In genomic region chr1:154705544-154705943, GRCh38 we compare ENCODE assay signal across 9 cellular contexts.
"Had no signal": no experiment of that assay in that cellular context is flagged by ENCODE, and none has a peak within 500 bp of the region (broad histone marks: within the 10 kb centered on the region; RNA-seq: fewer than 3 reads in every experiment).

No MANE protein-coding gene starts in this region.

- H3K4me1 ChIP-seq: HAP-1 had no signal

- H3K4me3 ChIP-seq: GM23248, HAP-1, K562 had no signal

- DNase-seq: GM23248, GOT3, H7, IMR-90, KG1 had no signal

- H3K27ac ChIP-seq: GM23248 had no signal

- ATAC-seq: HCT116, K562 had no signal

- H2AFZ ChIP-seq: GM23248 had no signal

- H3K9me3 ChIP-seq: HAP-1 had no signal

- H3K36me3 ChIP-seq: HAP-1 had no signal

- H3K9ac ChIP-seq: GM23248 had no signal

- FAIRE-seq: HTR-8/SVneo, K562 had no signal
